Comparison of ENCODE assay signal across 8 cellular contexts in genomic region chr1:229557913-229558414, GRCh38. TPM values are rescaled to one million over a fixed set of nuclear protein-coding genes. Genes with fewer than 3 reads are reported as not detected.
DNase-seq lines count a peak whose midpoint lies in the region; ATAC-seq and TF ChIP-seq lines count a peak whose summit lies in the region.

No MANE protein-coding gene starts in this region.

- H3K36me3 Mint-ChIP-seq in natural killer cell, result no peaks in the 10 kb centered on the region

- TF ChIP-seq CTCF in fibroblast of pulmonary artery (IDR thresholded peaks at IDR 0.05; ENCODE audit: low read length, missing control alignments), result no peak
- TF ChIP-seq CTCF in natural killer cell (IDR thresholded peaks at IDR 0.05), result no peak
- TF ChIP-seq CTCF in tibial artery (IDR thresholded peaks at IDR 0.05), result no peak

- intact Hi-C loops in natural killer cell (cut with micrococcal nuclease), result loop anchor here (5.0 kb wide), 2 partner anchors 51 to 69 kb away; partner anchors contain the start of genes NUP133, TAF5L and URB2
- intact Hi-C loops in tibial artery (cut with DNase I; ENCODE audit: low total_unique reads), result no loop called here

- no peaks in the 10 kb centered on the region for H3K36me3 ChIP-seq in tibial artery

- H3K4me3 ChIP-seq in fibroblast of pulmonary artery (replicated peaks; ENCODE audit: low read depth, low read length) (peak overlapping the region; percentile 73), tibial artery (peak overlapping the region; percentile 81 to 96)

- H3K27ac ChIP-seq in tibial artery, result peak overlapping the region; percentile 91 to 96

- DNase-seq in NCI-H2227 (lab: John Stamatoyannopoulos, UW; ENCODE audit: unreplicated experiment), result peak; percentile 50
- DNase-seq in NCI-H2227 treated with DMSO at 0.1 percent for 48 hours (lab: John Stamatoyannopoulos, UW), result no peak
- DNase-seq in NCI-H510A treated with DMSO at 0.1 percent for 48 hours (lab: John Stamatoyannopoulos, UW), result peak; percentile 26
- DNase-seq in activated T-cell treated with anti-CD3 and anti-CD28 coated beads, Interleukin-2, amount 50 U/mL, for 48 hours, result peak; percentile 59 to 68
- DNase-seq in fibroblast of pulmonary artery (ENCODE audit: low read depth), result peak; percentile 12
- DNase-seq in natural killer cell, result peak; percentile 30
- DNase-seq in tibial artery, result peak; percentile 33 to 80

- no peaks in the 10 kb centered on the region for H3K9me3 ChIP-seq in tibial artery

- peak overlapping the region; percentile 92 for H3K4me3 Mint-ChIP-seq in natural killer cell

- peaks cover 36 to 44% of the 10 kb centered on the region in 2 donors for H3K4me1 Mint-ChIP-seq in natural killer cell

- H3K27me3 ChIP-seq in tibial artery, result no peaks in the 10 kb centered on the region

- no peaks in the 10 kb centered on the region for H3K9me3 Mint-ChIP-seq in natural killer cell

- peak overlapping the region; percentile 82 to 90 for H3K27ac Mint-ChIP-seq in natural killer cell

- H3K4me1 ChIP-seq in tibial artery, result peaks cover 0 to 56% (median 23%) of the 10 kb centered on the region in 4 donors

- H3K27me3 Mint-ChIP-seq in natural killer cell (ENCODE audit: low read depth in 2 of 2), result no peaks in the 10 kb centered on the region

- ATAC-seq in HG02642 (IDR thresholded peaks at IDR 0.05; ENCODE audit: poor library complexity, unreplicated experiment), result peak; percentile 44
- peak; percentile 19 to 28 (median 24) for ATAC-seq in natural killer cell

RNA-seq across cellular contexts. Expression of gene ABCB10, which starts 0.5 kb away (rescaled TPM):
- total RNA-seq in natural killer cell, result 10 to 100 TPM; 22.0 to 23.3 (median 22.0) TPM

RNA-seq across cellular contexts. Expression of gene NUP133, which starts 49.8 kb away (rescaled TPM):
- 10 to 100 TPM; 34.5 to 40.1 (median 38.4) TPM for total RNA-seq in natural killer cell
